ENCODE assay signal across 1 cellular context in the genomic region with DNA sequence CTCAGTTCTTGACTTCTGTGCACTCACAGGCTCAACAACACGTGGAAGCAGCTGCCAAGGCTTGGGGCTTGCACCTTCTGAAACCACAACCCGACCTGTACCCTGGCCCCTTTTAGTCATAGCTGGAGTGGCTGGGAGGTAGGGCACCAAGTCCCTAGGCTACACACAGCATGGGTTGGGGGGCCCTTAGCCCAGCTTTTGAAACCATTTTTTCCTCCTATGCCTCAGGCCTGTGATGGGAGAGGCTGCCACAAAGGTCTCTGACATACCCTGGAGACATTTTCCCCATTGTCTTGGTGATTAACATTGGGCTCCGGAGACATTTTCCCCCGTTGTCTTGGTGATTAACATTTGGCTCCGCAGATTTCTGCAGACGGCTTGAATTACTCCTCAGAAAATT.
TF ChIP-seq lines count a peak whose summit lies in the region.

No MANE protein-coding gene starts in this region.

TF ChIP-seq in GM23338, 12 proteins besides CTCF, POLR2A, EP300 and RAD21 (continued from another document):
- TF ChIP-seq REST (IDR thresholded peaks at IDR 0.05; ENCODE audit: unreplicated experiment) (no peak), ZNF331 (CRISPR knock-in tag; IDR thresholded peaks at IDR 0.05; ENCODE audit: low read depth) (no peak), JUNB (IDR thresholded peaks at IDR 0.05; ENCODE audit: unreplicated experiment) (no peak), STAT1 (IDR thresholded peaks at IDR 0.05; ENCODE audit: unreplicated experiment) (no peak)
- TF ChIP-seq, protein P1, sequence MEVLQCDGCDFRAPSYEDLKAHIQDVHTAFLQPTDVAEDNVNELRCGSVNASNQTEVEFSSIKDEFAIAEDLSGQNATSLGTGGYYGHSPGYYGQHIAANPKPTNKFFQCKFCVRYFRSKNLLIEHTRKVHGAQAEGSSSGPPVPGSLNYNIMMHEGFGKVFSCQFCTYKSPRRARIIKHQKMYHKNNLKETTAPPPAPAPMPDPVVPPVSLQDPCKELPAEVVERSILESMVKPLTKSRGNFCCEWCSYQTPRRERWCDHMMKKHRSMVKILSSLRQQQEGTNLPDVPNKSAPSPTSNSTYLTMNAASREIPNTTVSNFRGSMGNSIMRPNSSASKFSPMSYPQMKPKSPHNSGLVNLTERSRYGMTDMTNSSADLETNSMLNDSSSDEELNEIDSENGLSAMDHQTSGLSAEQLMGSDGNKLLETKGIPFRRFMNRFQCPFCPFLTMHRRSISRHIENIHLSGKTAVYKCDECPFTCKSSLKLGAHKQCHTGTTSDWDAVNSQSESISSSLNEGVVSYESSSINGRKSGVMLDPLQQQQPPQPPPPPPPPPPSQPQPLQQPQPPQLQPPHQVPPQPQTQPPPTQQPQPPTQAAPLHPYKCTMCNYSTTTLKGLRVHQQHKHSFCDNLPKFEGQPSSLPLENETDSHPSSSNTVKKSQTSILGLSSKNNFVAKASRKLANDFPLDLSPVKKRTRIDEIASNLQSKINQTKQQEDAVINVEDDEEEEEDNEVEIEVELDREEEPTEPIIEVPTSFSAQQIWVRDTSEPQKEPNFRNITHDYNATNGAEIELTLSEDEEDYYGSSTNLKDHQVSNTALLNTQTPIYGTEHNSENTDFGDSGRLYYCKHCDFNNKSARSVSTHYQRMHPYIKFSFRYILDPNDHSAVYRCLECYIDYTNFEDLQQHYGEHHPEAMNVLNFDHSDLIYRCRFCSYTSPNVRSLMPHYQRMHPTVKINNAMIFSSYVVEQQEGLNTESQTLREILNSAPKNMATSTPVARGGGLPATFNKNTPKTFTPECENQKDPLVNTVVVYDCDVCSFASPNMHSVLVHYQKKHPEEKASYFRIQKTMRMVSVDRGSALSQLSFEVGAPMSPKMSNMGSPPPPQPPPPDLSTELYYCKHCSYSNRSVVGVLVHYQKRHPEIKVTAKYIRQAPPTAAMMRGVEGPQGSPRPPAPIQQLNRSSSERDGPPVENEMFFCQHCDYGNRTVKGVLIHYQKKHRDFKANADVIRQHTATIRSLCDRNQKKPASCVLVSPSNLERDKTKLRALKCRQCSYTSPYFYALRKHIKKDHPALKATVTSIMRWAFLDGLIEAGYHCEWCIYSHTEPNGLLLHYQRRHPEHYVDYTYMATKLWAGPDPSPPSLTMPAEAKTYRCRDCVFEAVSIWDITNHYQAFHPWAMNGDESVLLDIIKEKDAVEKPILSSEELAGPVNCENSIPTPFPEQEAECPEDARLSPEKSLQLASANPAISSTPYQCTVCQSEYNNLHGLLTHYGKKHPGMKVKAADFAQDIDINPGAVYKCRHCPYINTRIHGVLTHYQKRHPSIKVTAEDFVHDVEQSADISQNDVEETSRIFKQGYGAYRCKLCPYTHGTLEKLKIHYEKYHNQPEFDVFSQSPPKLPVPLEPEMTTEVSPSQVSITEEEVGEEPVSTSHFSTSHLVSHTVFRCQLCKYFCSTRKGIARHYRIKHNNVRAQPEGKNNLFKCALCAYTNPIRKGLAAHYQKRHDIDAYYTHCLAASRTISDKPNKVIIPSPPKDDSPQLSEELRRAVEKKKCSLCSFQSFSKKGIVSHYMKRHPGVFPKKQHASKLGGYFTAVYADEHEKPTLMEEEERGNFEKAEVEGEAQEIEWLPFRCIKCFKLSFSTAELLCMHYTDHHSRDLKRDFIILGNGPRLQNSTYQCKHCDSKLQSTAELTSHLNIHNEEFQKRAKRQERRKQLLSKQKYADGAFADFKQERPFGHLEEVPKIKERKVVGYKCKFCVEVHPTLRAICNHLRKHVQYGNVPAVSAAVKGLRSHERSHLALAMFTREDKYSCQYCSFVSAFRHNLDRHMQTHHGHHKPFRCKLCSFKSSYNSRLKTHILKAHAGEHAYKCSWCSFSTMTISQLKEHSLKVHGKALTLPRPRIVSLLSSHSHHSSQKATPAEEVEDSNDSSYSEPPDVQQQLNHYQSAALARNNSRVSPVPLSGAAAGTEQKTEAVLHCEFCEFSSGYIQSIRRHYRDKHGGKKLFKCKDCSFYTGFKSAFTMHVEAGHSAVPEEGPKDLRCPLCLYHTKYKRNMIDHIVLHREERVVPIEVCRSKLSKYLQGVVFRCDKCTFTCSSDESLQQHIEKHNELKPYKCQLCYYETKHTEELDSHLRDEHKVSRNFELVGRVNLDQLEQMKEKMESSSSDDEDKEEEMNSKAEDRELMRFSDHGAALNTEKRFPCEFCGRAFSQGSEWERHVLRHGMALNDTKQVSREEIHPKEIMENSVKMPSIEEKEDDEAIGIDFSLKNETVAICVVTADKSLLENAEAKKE (CRISPR knock-in tag; IDR thresholded peaks at IDR 0.05) = no peak
TF ChIP-seq in GM23338: peak in this region for 0.
